17 cellular contexts compared by ENCODE assay signal in the genomic region with DNA sequence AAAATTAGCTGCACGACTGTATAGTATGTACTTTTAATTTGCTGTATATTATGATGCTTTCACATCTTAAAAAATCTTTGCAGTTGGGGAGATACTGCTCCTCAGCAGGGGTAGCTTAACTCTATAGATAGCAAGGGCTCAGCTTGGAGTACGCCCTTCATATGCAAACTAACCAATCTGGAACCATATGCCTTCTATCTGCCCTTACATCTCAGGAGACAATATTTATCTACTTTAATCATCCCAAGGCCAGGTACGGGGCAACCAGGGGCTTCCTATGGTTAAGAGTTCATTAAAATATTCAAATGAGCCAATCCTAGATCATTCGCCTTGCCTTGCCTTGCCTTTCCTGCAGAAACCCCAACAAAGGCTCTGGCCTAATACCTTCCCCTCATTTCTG.
DNase-seq lines count a peak whose midpoint lies in the region; ATAC-seq, FAIRE-seq and TF ChIP-seq lines count a peak whose summit lies in the region.
"Had no signal": no experiment of that assay in that cellular context is flagged by ENCODE, and none has a peak within 500 bp of the region (broad histone marks: within the 10 kb centered on the region; RNA-seq: fewer than 3 reads in every experiment).

No MANE protein-coding gene starts in this region.

- no peak overlapping the region for H4K8ac ChIP-seq in H1 (ENCODE audit: extremely low read depth, insufficient read depth, low read length)

- no peak overlapping the region for H2AFZ ChIP-seq in H1 (ENCODE audit: low read length)

- ATAC-seq in HG03432 (IDR thresholded peaks at IDR 0.05; ENCODE audit: unreplicated experiment): no peak
- ATAC-seq: CD8-positive, alpha-beta T cell; HepG2 had no signal

- H3K4me1 ChIP-seq in H1 (replicated peaks in 1 of 4; ENCODE audit: control insufficient read depth in 3 of 4, insufficient read depth in 4 of 4, low read length in 3 of 4): peaks cover 0 to 5% (median 0%) of the 10 kb centered on the region in 4 experiments; a peak in 2 of 7 replicates

- TF ChIP-seq CTCF in H1 (IDR thresholded peaks at IDR 0.05; ENCODE audit: control extremely low read depth in 1 of 3, insufficient read depth in 1 of 3, low read depth in 1 of 3, low read length in 3 of 3): no peak

- no peak for TF ChIP-seq POLR2A in H1 (IDR thresholded peaks at IDR 0.05; ENCODE audit: control extremely low read depth in 1 of 2, low read depth in 2 of 2, low read length in 2 of 2)

- no peak for FAIRE-seq in H1 (lab: Jason Lieb, UNC)
- FAIRE-seq: A204.1, HepG2 had no signal

- POLR2A ChIA-PET in H1 (lab: Charles Lee; ENCODE audit: partially characterized antibody): no interaction called here

- no peaks in the 10 kb centered on the region for H3K23me2 ChIP-seq in H1 (ENCODE audit: low read depth, low read length)

- 71% methylated on average over 4 of the region's 4 CpGs; no CpG with 5 or more reads in 1 of the 2 experiments for WGBS in H1 (ENCODE audit: extremely low coverage in 1 of 2, insufficient coverage in 1 of 2, insufficient read length in 1 of 2, insufficient replicate concordance in 2 of 2, low coverage in 1 of 2, low lambda C conversion rate in 2 of 2, missing lambda C conversion rate in 1 of 2), 2 experiments

- no peak overlapping the region for H2BK15ac ChIP-seq in H1 (ENCODE audit: low read length)

- no peaks in the 10 kb centered on the region for H3K79me1 ChIP-seq in H1 (ENCODE audit: low read depth, low read length)

- H3K27me3 ChIP-seq in H1 (replicated peaks in 1 of 4; ENCODE audit: control insufficient read depth in 3 of 4, extremely low read depth in 1 of 4, insufficient read depth in 3 of 4, low read length in 3 of 4): peaks cover 0 to 1% (median 0%) of the 10 kb centered on the region in 4 experiments; a peak in 1 of 7 replicates

- no peak overlapping the region for H3K14ac ChIP-seq in H1 (ENCODE audit: insufficient read length)

- no peak overlapping the region for H3K56ac ChIP-seq in H1 (replicated peaks; ENCODE audit: insufficient read length, low read depth, low read length)

- H3K18ac ChIP-seq in H1 (ENCODE audit: extremely low read depth, low read length): no peak overlapping the region

- H4K91ac ChIP-seq in H1 (replicated peaks; ENCODE audit: insufficient read length, low read length): no peak overlapping the region

- no peak overlapping the region for H2BK120ac ChIP-seq in H1 (replicated peaks; ENCODE audit: low read depth, low read length)

- CTCF ChIA-PET in H1 (lab: Charles Lee; ENCODE audit: partially characterized antibody): no interaction called here

- H2BK12ac ChIP-seq in H1 (ENCODE audit: low read depth, low read length): no peak overlapping the region

- H4K20me1 ChIP-seq in H1 (replicated peaks in 1 of 2; ENCODE audit: control insufficient read depth in 1 of 2, insufficient read depth in 2 of 2, low read length in 2 of 2): no peaks in the 10 kb centered on the region

- no peak overlapping the region for H2BK5ac ChIP-seq in H1 (ENCODE audit: low read depth, low read length)

- H3K27ac ChIP-seq in H1 (ENCODE audit: low read depth, low read length): no peak overlapping the region
- H3K27ac ChIP-seq: C4-2B had no signal

- DNase-seq in RKO (ENCODE audit: low spot score): peak; percentile 83
- no peak for DNase-seq in H1 (ENCODE audit: low read depth in 1 of 2, low spot score in 2 of 2)
- peak; percentile 17 for DNase-seq in iPS-NIHi11 (ENCODE audit: low spot score)
- no peak for DNase-seq in HK-2 (ENCODE audit: unreplicated experiment)
- DNase-seq in GM19240 (ENCODE audit: insufficient read length, low spot score): no peak
- DNase-seq in hypothalamus (lab: John Stamatoyannopoulos, UW): no peak
- DNase-seq: ACHN; Calu3; CD8-positive, alpha-beta T cell; DMS79 treated with DMSO at 0.1 percent for 48 hours; GF-D8; HCEC 1CT; KBM-7 had no signal

- H3K4me3 ChIP-seq in H1 (ENCODE audit: extremely low read depth in 1 of 4, insufficient read depth in 2 of 4, low read depth in 3 of 4, low read length in 4 of 4): peak overlapping the region in 1 of 4 experiments; percentile 2; a peak in 1 of 8 replicates

- H2AK5ac ChIP-seq in H1 (ENCODE audit: low read depth, low read length): no peak overlapping the region

- no peaks in the 10 kb centered on the region for H3K79me2 ChIP-seq in H1 (ENCODE audit: control insufficient read depth in 1 of 2, insufficient read depth in 2 of 2, low read length in 2 of 2)

- no peak overlapping the region for H3K4ac ChIP-seq in H1 (replicated peaks; ENCODE audit: insufficient read length, low read depth, low read length)

- H3K36me3 ChIP-seq in H1 (ENCODE audit: control insufficient read depth in 2 of 4, insufficient read depth in 4 of 4, low read length in 3 of 4): no peaks in the 10 kb centered on the region

- H3K9ac ChIP-seq in H1 (replicated peaks in 1 of 4; ENCODE audit: extremely low read depth in 1 of 4, low read depth in 3 of 4, low read length in 3 of 4): no peak overlapping the region

- no peak overlapping the region for H4K5ac ChIP-seq in H1 (ENCODE audit: insufficient read length, low read depth, low read length)

- H3K4me2 ChIP-seq in H1 (ENCODE audit: insufficient read depth in 1 of 2, low read depth in 2 of 2, low read length in 2 of 2): no peak overlapping the region

- no peak for TF ChIP-seq EP300 in H1 (IDR thresholded peaks at IDR 0.05; ENCODE audit: borderline replicate concordance in 1 of 2, low read depth in 2 of 2, low read length in 2 of 2)

- no peak overlapping the region for H2BK20ac ChIP-seq in H1 (ENCODE audit: low read length)

- no peaks in the 10 kb centered on the region for H3K9me3 ChIP-seq in H1 (ENCODE audit: insufficient read depth in 2 of 2, low read depth in 1 of 2, low read length in 1 of 2)

- TF ChIP-seq RAD21 in H1 (IDR thresholded peaks at IDR 0.05 in 1 of 2, conservative IDR thresholded peaks at IDR 0.05 in 1 of 2; ENCODE audit: low read depth in 2 of 2, low read length in 2 of 2): no peak

- H3K23ac ChIP-seq in H1 (ENCODE audit: insufficient read length): no peak overlapping the region

TF ChIP-seq in H1, 55 proteins besides CTCF, POLR2A, EP300 and RAD21:
- TF ChIP-seq CBX8 (IDR thresholded peaks at IDR 0.05; ENCODE audit: borderline replicate concordance, low read depth, low read length) (no peak), POU5F1 (IDR thresholded peaks at IDR 0.05; ENCODE audit: low read depth, low read length) (0 out of 2 replicates have a peak, but pooled peaks have one; percentile 10)

Comparison
In these comparisons a context has a peak if more than half of its experiments do, and no peak if none do; other contexts are left out.
1. DNase-seq: peak in RKO (single experiment) and iPS-NIHi11 (single experiment); none in H1 (0 of 2), HK-2 (single experiment), GM19240 (single experiment) and hypothalamus (0 of 51).